Comparison of ENCODE assay signal across 8 cellular contexts in genomic region chr12:100141666-100141997, GRCh38. TPM values are rescaled to one million over a fixed set of nuclear protein-coding genes. Genes with fewer than 3 reads are reported as not detected.
DNase-seq lines count a peak whose midpoint lies in the region; ATAC-seq and TF ChIP-seq lines count a peak whose summit lies in the region.

No MANE protein-coding gene starts in this region.

- H3K27ac ChIP-seq in BLaER1 (peak overlapping the region; percentile 96), ectodermal cell (ENCODE audit: insufficient read depth, low read depth, low read length, poor library complexity, severe bottlenecking) (no peak overlapping the region), thyroid gland (peak overlapping the region; percentile 94 to 99 (median 97))

- H3K27me3 ChIP-seq in BLaER1 (no peaks in the 10 kb centered on the region), ectodermal cell (ENCODE audit: control insufficient read depth, insufficient read depth, low read length, poor library complexity, severe bottlenecking) (no peaks in the 10 kb centered on the region), thyroid gland (no peaks in the 10 kb centered on the region)

- no peaks in the 10 kb centered on the region for H3K27me3 Mint-ChIP-seq in T-cell
- no peaks in the 10 kb centered on the region for H3K27me3 Mint-ChIP-seq in mesothelial cell of epicardium (ENCODE audit: low read depth)

- H4K20me1 ChIP-seq in BLaER1 = peaks cover 25% of the 10 kb centered on the region

- H3K9me3 ChIP-seq in BLaER1 (no peaks in the 10 kb centered on the region), ectodermal cell (ENCODE audit: control insufficient read depth, low read length) (no peaks in the 10 kb centered on the region), thyroid gland (no peaks in the 10 kb centered on the region)

- ATAC-seq in GM19328 (IDR thresholded peaks at IDR 0.05; ENCODE audit: unreplicated experiment) (peak; percentile 17), HG03457 (IDR thresholded peaks at IDR 0.05; ENCODE audit: unreplicated experiment) (peak; percentile 18), T-cell (replicated peaks in 1 of 4) (peak in 2 of 4 experiments; percentile 20 to 29)

- no peak for TF ChIP-seq POLR2A in thyroid gland (IDR thresholded peaks at IDR 0.05)

- peak overlapping the region; percentile 98 for H3K9ac ChIP-seq in BLaER1

- H3K4me3 ChIP-seq in BLaER1 = peak overlapping the region; percentile 99
- peak overlapping the region; percentile 100 for H3K4me3 ChIP-seq in ectodermal cell (ENCODE audit: insufficient read depth, low read depth, low read length)
- H3K4me3 ChIP-seq in thyroid gland (replicated peaks in 1 of 3) = peak overlapping the region; percentile 85 to 97 (median 92)

- WGBS in ectodermal cell, 2 experiments = 24 to 34% methylated on average over 6 of the region's 6 CpGs
- 14 to 17% methylated on average over 6 of the region's 6 CpGs for WGBS in thyroid gland, 2 donors

- H3K9me3 Mint-ChIP-seq in T-cell (no peaks in the 10 kb centered on the region), mesothelial cell of epicardium (peaks cover 5% of the 10 kb centered on the region)

- H3K4me1 Mint-ChIP-seq in T-cell (peaks cover 41 to 50% (median 42%) of the 10 kb centered on the region in 3 donors), mesothelial cell of epicardium (peaks cover 29% of the 10 kb centered on the region)

- peak overlapping the region; percentile 91 to 97 (median 93) for H3K4me3 Mint-ChIP-seq in T-cell
- H3K4me3 Mint-ChIP-seq in mesothelial cell of epicardium = peak overlapping the region; percentile 95

- peak overlapping the region; percentile 79 to 90 for H3K27ac Mint-ChIP-seq in T-cell
- peak overlapping the region; percentile 97 for H3K27ac Mint-ChIP-seq in mesothelial cell of epicardium

- H3K4me2 ChIP-seq in BLaER1 = peak overlapping the region; percentile 75

- DNase-seq in T-cell = no peak
- no peak for DNase-seq in mesothelial cell of epicardium (ENCODE audit: low spot score in 2 of 2, unreplicated experiment in 2 of 2)
- no peak for DNase-seq in thyroid gland
- no peak for DNase-seq in NCI-H2081 (lab: John Stamatoyannopoulos, UW)

- intact Hi-C loops in thyroid gland (cut with DNase I) = loop anchor here (10.0 kb wide), 1 partner anchor 53 kb away; no protein-coding TSS in a partner anchor

- H3K36me3 ChIP-seq in BLaER1 = no peaks in the 10 kb centered on the region
- no peaks in the 10 kb centered on the region for H3K36me3 ChIP-seq in ectodermal cell (ENCODE audit: control insufficient read depth, insufficient read depth, low read length)
- no peaks in the 10 kb centered on the region for H3K36me3 ChIP-seq in thyroid gland

- H3K4me1 ChIP-seq in BLaER1 (peaks cover 42% of the 10 kb centered on the region), ectodermal cell (ENCODE audit: control insufficient read depth, insufficient read depth, low read length) (no peaks in the 10 kb centered on the region), thyroid gland (peaks cover 10 to 26% of the 10 kb centered on the region in 2 donors)

- POLR2A ChIA-PET in T-cell (lab: Charles Lee) = no interaction called here

- TF ChIP-seq CTCF in mesothelial cell of epicardium (IDR thresholded peaks at IDR 0.05; ENCODE audit: unreplicated experiment) (no peak), thyroid gland (IDR thresholded peaks at IDR 0.05) (no peak)

- CTCF ChIA-PET in T-cell (lab: Charles Lee) = no interaction called here

- H3K36me3 Mint-ChIP-seq in T-cell (peaks cover 4% of the 10 kb centered on the region), mesothelial cell of epicardium (peaks cover 2% of the 10 kb centered on the region)

RNA-seq across cellular contexts. Expression of gene BLTP3B, which starts 1.0 kb away (rescaled TPM):
- total RNA-seq in T-cell (10 to 100 TPM; 16.3 to 21.7 (median 18.2) TPM), mesothelial cell of epicardium (19.3 to 22.2 TPM (median 21.8 TPM) in 3 replicates), thyroid gland (10 to 100 TPM; 27.5 to 41.0 (median 38.9) TPM)
- polyA plus RNA-seq in ectodermal cell (2013, experiment 1 of 4) = 11.0 TPM
- polyA plus RNA-seq in ectodermal cell (2013, experiment 2 of 4) = 10.3 TPM
- 7.8 TPM for polyA plus RNA-seq in ectodermal cell (2013, experiment 3 of 4)
- 10.5 TPM for polyA plus RNA-seq in ectodermal cell (2013, experiment 4 of 4)

RNA-seq across cellular contexts. Expression of gene ACTR6, which starts 59.0 kb away (rescaled TPM):
- total RNA-seq in T-cell (10 to 100 TPM; 28.8 to 39.2 (median 35.3) TPM), mesothelial cell of epicardium (21.4 to 25.5 TPM (median 25.1 TPM) in 3 replicates), thyroid gland (10 to 100 TPM; 14.4 to 18.8 (median 16.7) TPM)
- polyA plus RNA-seq in ectodermal cell (2013, experiment 1 of 4) = 34.6 TPM
- polyA plus RNA-seq in ectodermal cell (2013, experiment 2 of 4) = 33.0 TPM
- 36.5 TPM for polyA plus RNA-seq in ectodermal cell (2013, experiment 3 of 4)
- 32.2 TPM for polyA plus RNA-seq in ectodermal cell (2013, experiment 4 of 4)
